In the genomic region with DNA sequence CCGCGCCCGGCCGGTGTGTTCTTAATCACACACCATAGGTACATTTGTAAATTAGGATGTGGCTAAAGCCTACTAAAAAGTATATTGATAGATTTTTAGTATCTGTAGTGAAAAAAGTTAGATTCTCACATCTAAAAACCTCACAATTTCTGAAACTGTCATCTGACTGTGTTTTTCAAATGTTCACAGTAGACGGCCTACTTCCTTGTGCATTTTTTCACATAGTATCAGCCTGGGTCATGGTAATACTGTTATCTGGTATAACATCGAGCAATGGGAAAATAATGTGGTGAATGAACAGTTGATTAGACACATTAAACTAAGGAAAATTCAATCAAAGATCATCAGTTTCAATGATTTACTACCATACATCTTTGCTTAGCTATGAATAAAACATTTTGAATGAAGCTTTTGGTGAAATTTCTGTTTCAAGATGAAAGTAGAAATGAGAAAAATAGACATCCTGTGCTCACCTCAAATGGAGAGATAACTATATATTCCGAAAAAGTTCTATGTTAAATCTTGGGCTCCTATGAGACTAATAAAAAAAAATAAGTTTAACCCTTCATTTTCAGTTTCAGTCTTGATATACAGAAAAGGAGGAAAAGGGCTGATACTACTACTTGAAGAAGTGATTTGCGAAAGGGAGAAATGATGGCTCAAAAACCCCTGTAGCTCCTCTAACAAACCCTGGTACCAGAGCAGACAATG, we compare ENCODE assay signal across 15 cellular contexts.
DNase-seq lines count a peak whose midpoint lies in the region; ATAC-seq lines count a peak whose summit lies in the region.
"Had no signal": no experiment of that assay in that cellular context is flagged by ENCODE, and none has a peak within 500 bp of the region (broad histone marks: within the 10 kb centered on the region; RNA-seq: fewer than 3 reads in every experiment).

No MANE protein-coding gene starts in this region.

- peaks cover 5% of the 10 kb centered on the region for H3K4me1 Mint-ChIP-seq in stimulated activated effector memory CD8-positive, alpha-beta T cell treated with anti-CD3 and anti-CD28 coated beads, Interleukin-12 subunit alpha, Interleukin-12 subunit beta, amount 100 ng/mL, for 72 hours

- H3K9me3 Mint-ChIP-seq in stimulated activated effector memory CD8-positive, alpha-beta T cell treated with anti-CD3 and anti-CD28 coated beads, Interleukin-12 subunit alpha, Interleukin-12 subunit beta, amount 100 ng/mL, for 72 hours: no peaks in the 10 kb centered on the region

- no peaks in the 10 kb centered on the region for H3K36me3 Mint-ChIP-seq in stimulated activated effector memory CD8-positive, alpha-beta T cell treated with anti-CD3 and anti-CD28 coated beads, Interleukin-12 subunit alpha, Interleukin-12 subunit beta, amount 100 ng/mL, for 72 hours
- H3K36me3 Mint-ChIP-seq: CD14-positive monocyte had no signal

- no peak overlapping the region for H3K4me3 Mint-ChIP-seq in stimulated activated effector memory CD8-positive, alpha-beta T cell treated with anti-CD3 and anti-CD28 coated beads, Interleukin-12 subunit alpha, Interleukin-12 subunit beta, amount 100 ng/mL, for 72 hours
- H3K4me3 Mint-ChIP-seq: CD14-positive monocyte had no signal

- H3K27ac Mint-ChIP-seq in stimulated activated effector memory CD8-positive, alpha-beta T cell treated with anti-CD3 and anti-CD28 coated beads, Interleukin-12 subunit alpha, Interleukin-12 subunit beta, amount 100 ng/mL, for 72 hours: no peak overlapping the region
- H3K27ac Mint-ChIP-seq: CD14-positive monocyte had no signal

- ATAC-seq in GM18517 (IDR thresholded peaks at IDR 0.05; ENCODE audit: unreplicated experiment) (peak; percentile 60), GM19468 (IDR thresholded peaks at IDR 0.05; ENCODE audit: extremely low read depth, unreplicated experiment) (peak; percentile 33), HG02885 (IDR thresholded peaks at IDR 0.05; ENCODE audit: poor library complexity, unreplicated experiment) (peak; percentile 48), HG03565 (IDR thresholded peaks at IDR 0.05; ENCODE audit: unreplicated experiment) (peak; percentile 35), HG03354 (IDR thresholded peaks at IDR 0.05; ENCODE audit: poor library complexity, severe bottlenecking, unreplicated experiment) (no peak)
- no peak for ATAC-seq in stimulated activated effector memory CD8-positive, alpha-beta T cell treated with anti-CD3 and anti-CD28 coated beads, Interleukin-12 subunit alpha, Interleukin-12 subunit beta, amount 100 ng/mL, for 72 hours
- ATAC-seq: K562 had no signal

- DNase-seq in stimulated activated effector memory CD8-positive, alpha-beta T cell treated with anti-CD3 and anti-CD28 coated beads, Interleukin-12 subunit alpha, Interleukin-12 subunit beta, amount 100 ng/mL, for 72 hours (ENCODE audit: low spot score in 2 of 2): no peak
- DNase-seq in cerebellar cortex (ENCODE audit: low spot score) (no peak), DMS53 (lab: John Stamatoyannopoulos, UW) (no peak)
- DNase-seq: Caco-2; NCI-H1436 treated with DMSO at 0.1 percent for 48 hours; NCI-H69; NK-92 treated with Interleukin-12 subunit alpha and Interleukin-12 subunit beta, amount 100 ng/mL, for 24 hours; T1000 had no signal

Comparison
In these comparisons a context has a peak if more than half of its experiments do, and no peak if none do; other contexts are left out.
1. ATAC-seq: peak in GM18517 (single experiment), GM19468 (single experiment), HG02885 (single experiment) and HG03565 (single experiment); none in stimulated activated effector memory CD8-positive, alpha-beta T cell treated with anti-CD3 and anti-CD28 coated beads, Interleukin-12 subunit alpha, Interleukin-12 subunit beta, amount 100 ng/mL, for 72 hours (single experiment) and HG03354 (single experiment).